ENCODE assay signal across 1 cellular context in genomic region chr17:38673714-38674012, GRCh38.
TF ChIP-seq lines count a peak whose summit lies in the region.

No MANE protein-coding gene starts in this region.

TF ChIP-seq in HepG2, 621 proteins besides CTCF, POLR2A, EP300 and RAD21 (continued from another document):
- TF ChIP-seq IRX3 (CRISPR knock-in tag; IDR thresholded peaks at IDR 0.05; ENCODE audit: borderline replicate concordance, low read depth) (peak; percentile 46; the same call in 1 of the 2 replicates), ZNF558 (CRISPR knock-in tag; IDR thresholded peaks at IDR 0.05; ENCODE audit: borderline replicate concordance) (no peak; the same call in 1 of the 2 replicates), HOXD1 (CRISPR knock-in tag; IDR thresholded peaks at IDR 0.05) (no peak), NR0B2 (CRISPR knock-in tag; IDR thresholded peaks at IDR 0.05) (0 out of 2 replicates have a peak, but pooled peaks have one; percentile 12), ZNF430 (CRISPR knock-in tag; IDR thresholded peaks at IDR 0.05) (no peak), ZNF841 (CRISPR knock-in tag; IDR thresholded peaks at IDR 0.05; ENCODE audit: borderline replicate concordance) (no peak), CBFB (CRISPR knock-in tag; IDR thresholded peaks at IDR 0.05) (no peak), HOMEZ (CRISPR knock-in tag; IDR thresholded peaks at IDR 0.05; ENCODE audit: low read depth) (no peak), DMTF1 (CRISPR knock-in tag; IDR thresholded peaks at IDR 0.05) (no peak), ZNF530 (CRISPR knock-in tag; IDR thresholded peaks at IDR 0.05; ENCODE audit: low read depth) (no peak), ZBTB42 (CRISPR knock-in tag; IDR thresholded peaks at IDR 0.05) (no peak), MAZ (IDR thresholded peaks at IDR 0.05; ENCODE audit: borderline replicate concordance, low read depth, low read length) (no peak), MAZ (CRISPR knock-in tag; IDR thresholded peaks at IDR 0.05; ENCODE audit: low read depth) (no peak; the same call in 1 of the 2 replicates), ZNF770 (CRISPR knock-in tag; IDR thresholded peaks at IDR 0.05) (peak; percentile 43; the same call in 1 of the 2 replicates), RBAK (CRISPR knock-in tag; IDR thresholded peaks at IDR 0.05) (no peak), TFDP2 (CRISPR knock-in tag; IDR thresholded peaks at IDR 0.05) (0 out of 2 replicates have a peak, but pooled peaks have one; percentile 26), KDM3A (CRISPR knock-in tag; IDR thresholded peaks at IDR 0.05; ENCODE audit: low read depth) (no peak), ARNT2 (CRISPR knock-in tag; IDR thresholded peaks at IDR 0.05; ENCODE audit: low read depth) (peak; percentile 30; the same call in 1 of the 2 replicates), ZNF513 (CRISPR knock-in tag; conservative IDR thresholded peaks at IDR 0.05) (0 out of 2 replicates have a peak, but pooled peaks have one; percentile 12), ASH2L (IDR thresholded peaks at IDR 0.05; ENCODE audit: insufficient read length, low read depth, low read length) (no peak), ETV6 (CRISPR knock-in tag; conservative IDR thresholded peaks at IDR 0.05) (0 out of 2 replicates have a peak, but pooled peaks have one; percentile 28), ZNF772 (CRISPR knock-in tag; IDR thresholded peaks at IDR 0.05) (no peak), ZNF784 (CRISPR knock-in tag; IDR thresholded peaks at IDR 0.05; ENCODE audit: borderline replicate concordance) (peak; percentile 85; the same call in 1 of the 2 replicates), ZNF777 (CRISPR knock-in tag; IDR thresholded peaks at IDR 0.05) (peak; percentile 88), CHCHD3 (CRISPR knock-in tag; IDR thresholded peaks at IDR 0.05) (no peak), ZNF484 (CRISPR knock-in tag; IDR thresholded peaks at IDR 0.05; ENCODE audit: borderline replicate concordance, low read depth) (no peak), MED1 (CRISPR knock-in tag; IDR thresholded peaks at IDR 0.05) (no peak), STAG1 (CRISPR knock-in tag; IDR thresholded peaks at IDR 0.05) (peak; percentile 9; the same call in 1 of the 2 replicates), NKX3-1 (CRISPR knock-in tag; IDR thresholded peaks at IDR 0.05) (no peak), SAFB2 (CRISPR knock-in tag; IDR thresholded peaks at IDR 0.05; ENCODE audit: borderline replicate concordance, low read depth) (no peak), ZNF276 (CRISPR knock-in tag; IDR thresholded peaks at IDR 0.05; ENCODE audit: low read depth) (no peak), SMAD3 (CRISPR knock-in tag; IDR thresholded peaks at IDR 0.05) (no peak)
TF ChIP-seq in HepG2: peak in this region for 21.
